1 cellular context compared by ENCODE assay signal in the genomic region with DNA sequence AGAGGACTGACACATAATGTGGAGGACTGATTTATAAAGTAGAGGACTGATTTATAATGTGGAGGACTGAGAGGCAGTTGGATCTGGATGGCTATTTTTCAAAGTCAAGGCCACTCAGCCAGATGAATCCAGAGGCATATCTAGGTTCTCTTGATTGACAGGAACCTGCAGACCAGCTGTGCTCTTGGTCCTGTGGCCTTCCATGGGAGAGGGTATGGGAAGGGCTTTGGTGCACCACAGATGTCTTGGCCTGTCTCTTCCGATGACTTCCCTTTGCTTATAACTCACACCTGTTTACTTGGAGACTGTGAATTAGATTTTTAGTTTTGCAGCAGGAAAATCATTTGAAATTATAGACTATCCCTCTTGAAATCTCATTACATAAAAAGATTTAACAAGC.
TF ChIP-seq lines count a peak whose summit lies in the region.

No MANE protein-coding gene starts in this region.

TF ChIP-seq in K562, 482 proteins besides CTCF, POLR2A, EP300 and RAD21 (continued from another document):
- no peak for TF ChIP-seq ZNF512 (tag; IDR thresholded peaks at IDR 0.05)
